Comparison of ENCODE assay signal across 8 cellular contexts in the genomic region with DNA sequence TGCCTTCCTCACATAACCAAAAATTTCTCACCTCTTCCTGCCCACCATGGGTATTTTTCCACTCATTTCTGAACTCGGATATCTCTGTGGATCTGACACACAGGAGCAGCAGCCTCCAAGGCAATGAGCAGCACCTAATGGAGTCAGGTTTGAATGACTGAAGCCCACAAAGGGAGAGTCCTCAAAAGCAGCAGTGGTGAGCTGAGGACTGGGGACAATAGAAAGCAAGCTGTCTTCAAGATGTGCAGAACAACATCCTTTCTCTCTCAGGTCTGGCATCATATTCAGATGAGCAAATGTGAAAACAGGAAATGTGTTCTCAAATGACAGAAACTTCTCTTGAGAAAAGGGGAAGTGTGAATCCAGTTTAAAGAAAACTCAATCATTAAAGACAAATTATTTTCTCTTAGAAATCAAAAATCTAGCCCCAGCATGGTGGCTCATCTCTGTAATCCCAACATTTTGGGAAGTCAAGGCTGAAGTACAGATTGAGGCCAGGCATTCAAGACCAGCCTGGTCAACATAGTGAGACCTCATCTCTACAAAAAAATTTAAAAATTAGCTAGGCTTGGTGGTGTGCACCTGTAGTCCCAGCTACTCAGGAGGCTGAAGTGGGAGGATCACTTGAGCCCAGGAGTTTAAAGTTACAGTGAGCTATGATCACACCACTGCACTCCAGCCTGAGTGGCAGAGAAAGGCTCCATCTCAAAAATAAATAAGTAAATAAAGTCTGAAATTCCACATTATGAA. TPM values are rescaled to one million over a fixed set of nuclear protein-coding genes. Genes with fewer than 3 reads are reported as not detected.
A peak's percentile ranks its signal among the peaks of the same experiment; 100 is the strongest.
DNase-seq lines count a peak whose midpoint lies in the region; ATAC-seq and TF ChIP-seq lines count a peak whose summit lies in the region.

No MANE protein-coding gene starts in this region.

- peak overlapping the region; percentile 89 to 96 (median 92) for H3K4me3 Mint-ChIP-seq in CD8-positive, alpha-beta memory T cell
- peak overlapping the region; percentile 51 for H3K4me3 Mint-ChIP-seq in activated CD4-positive, alpha-beta memory T cell treated with anti-CD3 and anti-CD28 coated beads for 36 hours
- H3K4me3 Mint-ChIP-seq in chondrocyte (ENCODE audit: unreplicated experiment): no peak overlapping the region

- H3K4me1 ChIP-seq in CD8-positive, alpha-beta memory T cell (ENCODE audit: insufficient read depth, low read length): peaks cover 25% of the 10 kb centered on the region

- peak overlapping the region; percentile 82 to 98 (median 95) for H3K27ac Mint-ChIP-seq in CD8-positive, alpha-beta memory T cell
- peak overlapping the region; percentile 83 for H3K27ac Mint-ChIP-seq in activated CD4-positive, alpha-beta memory T cell treated with anti-CD3 and anti-CD28 coated beads for 36 hours
- H3K27ac Mint-ChIP-seq in chondrocyte (ENCODE audit: unreplicated experiment): no peak overlapping the region

- ATAC-seq in GM19324 (IDR thresholded peaks at IDR 0.05; ENCODE audit: low FRiP score, unreplicated experiment) (peak; percentile 97), HG03159 (IDR thresholded peaks at IDR 0.05; ENCODE audit: unreplicated experiment) (peak; percentile 97)

- peaks cover 0 to 3% (median 0%) of the 10 kb centered on the region in 3 donors for H3K36me3 Mint-ChIP-seq in CD8-positive, alpha-beta memory T cell
- H3K36me3 Mint-ChIP-seq in activated CD4-positive, alpha-beta memory T cell treated with anti-CD3 and anti-CD28 coated beads for 36 hours: no peaks in the 10 kb centered on the region
- H3K36me3 Mint-ChIP-seq in chondrocyte (ENCODE audit: low read depth): no peaks in the 10 kb centered on the region

- CTCF ChIA-PET in CD8-positive, alpha-beta memory T cell (lab: Charles Lee): no interaction called here
- CTCF ChIA-PET in activated CD4-positive, alpha-beta memory T cell treated with anti-CD3 and anti-CD28 coated beads for 36 hours (lab: Charles Lee): no interaction called here

- peak in 3 of 5 donors; percentile 51 to 62 (median 53) for DNase-seq in CD8-positive, alpha-beta memory T cell
- DNase-seq in activated CD4-positive, alpha-beta memory T cell treated with anti-CD3 and anti-CD28 coated beads for 36 hours: peak; percentile 50
- DNase-seq in stimulated activated CD8-positive, alpha-beta memory T cell treated with anti-CD3 and anti-CD28 coated beads, Interleukin-7, amount 100 ng/mL, for 48 hours (ENCODE audit: extremely low read depth in 1 of 2, low read depth in 1 of 2): peak; percentile 7 to 21
- DNase-seq in SHP77 treated with DMSO at 0.1 percent for 48 hours (lab: John Stamatoyannopoulos, UW) (no peak), SW 1271 (lab: John Stamatoyannopoulos, UW) (no peak), chondrocyte (ENCODE audit: low spot score) (no peak)

- no peaks in the 10 kb centered on the region for H3K27me3 ChIP-seq in CD8-positive, alpha-beta memory T cell (ENCODE audit: insufficient read depth, low read length, poor library complexity, severe bottlenecking)

- POLR2A ChIA-PET in CD8-positive, alpha-beta memory T cell (lab: Charles Lee): no interaction called here
- POLR2A ChIA-PET in activated CD4-positive, alpha-beta memory T cell treated with anti-CD3 and anti-CD28 coated beads for 36 hours (lab: Charles Lee): no interaction called here

- no peak for TF ChIP-seq CTCF in chondrocyte (IDR thresholded peaks at IDR 0.05)

- no peaks in the 10 kb centered on the region for H3K36me3 ChIP-seq in CD8-positive, alpha-beta memory T cell (ENCODE audit: insufficient read depth, low read length)

- H3K27ac ChIP-seq in CD8-positive, alpha-beta memory T cell (ENCODE audit: low read depth, low read length): peak overlapping the region; percentile 58

- H3K9me3 Mint-ChIP-seq in CD8-positive, alpha-beta memory T cell: peaks cover 0 to 6% (median 0%) of the 10 kb centered on the region in 5 donors
- H3K9me3 Mint-ChIP-seq in activated CD4-positive, alpha-beta memory T cell treated with anti-CD3 and anti-CD28 coated beads for 36 hours: no peaks in the 10 kb centered on the region
- no peaks in the 10 kb centered on the region for H3K9me3 Mint-ChIP-seq in chondrocyte (ENCODE audit: low read depth)

- intact Hi-C loops in activated CD4-positive, alpha-beta memory T cell treated with anti-CD3 and anti-CD28 coated beads for 36 hours (cut with micrococcal nuclease): loop anchor here (1.0 to 2.0 kb wide), 2 partner anchors 13 to 64 kb away; no protein-coding TSS in a partner anchor

- H3K27me3 Mint-ChIP-seq in CD8-positive, alpha-beta memory T cell: peaks cover 0 to 2% of the 10 kb centered on the region in 2 donors
- H3K27me3 Mint-ChIP-seq in activated CD4-positive, alpha-beta memory T cell treated with anti-CD3 and anti-CD28 coated beads for 36 hours: no peaks in the 10 kb centered on the region
- peaks cover 2% of the 10 kb centered on the region for H3K27me3 Mint-ChIP-seq in chondrocyte (ENCODE audit: low read depth)

- H3K4me3 ChIP-seq in CD8-positive, alpha-beta memory T cell (ENCODE audit: low read length): peak overlapping the region; percentile 44

- H3K4me1 Mint-ChIP-seq in CD8-positive, alpha-beta memory T cell: peaks cover 28 to 34% (median 34%) of the 10 kb centered on the region in 3 donors
- peaks cover 21% of the 10 kb centered on the region for H3K4me1 Mint-ChIP-seq in activated CD4-positive, alpha-beta memory T cell treated with anti-CD3 and anti-CD28 coated beads for 36 hours (ENCODE audit: low read depth)
- no peaks in the 10 kb centered on the region for H3K4me1 Mint-ChIP-seq in chondrocyte (ENCODE audit: low read depth)

- no peaks in the 10 kb centered on the region for H3K9me3 ChIP-seq in CD8-positive, alpha-beta memory T cell (ENCODE audit: low read length)

RNA-seq across cellular contexts. Expression of gene C12orf42, which starts 54.2 kb away (rescaled TPM):
- total RNA-seq in CD8-positive, alpha-beta memory T cell: 1 to 10 TPM; 1.2 TPM
- 6.8 TPM for polyA plus RNA-seq in CD8-positive, alpha-beta memory T cell
- not detected for total RNA-seq in activated CD4-positive, alpha-beta memory T cell treated with anti-CD3 and anti-CD28 coated beads for 36 hours
- total RNA-seq in chondrocyte: not detected in 3 replicates

Comparison
In these comparisons a context has a peak if more than half of its experiments do, and no peak if none do; other contexts are left out.
1. DNase-seq: peak in CD8-positive, alpha-beta memory T cell (3 of 5), activated CD4-positive, alpha-beta memory T cell treated with anti-CD3 and anti-CD28 coated beads for 36 hours (single experiment) and stimulated activated CD8-positive, alpha-beta memory T cell treated with anti-CD3 and anti-CD28 coated beads, Interleukin-7, amount 100 ng/mL, for 48 hours (2 of 2); none in SHP77 treated with DMSO at 0.1 percent for 48 hours (single experiment), SW 1271 (0 of 2) and chondrocyte (single experiment).